ENCODE assay signal across 10 cellular contexts in the genomic region with DNA sequence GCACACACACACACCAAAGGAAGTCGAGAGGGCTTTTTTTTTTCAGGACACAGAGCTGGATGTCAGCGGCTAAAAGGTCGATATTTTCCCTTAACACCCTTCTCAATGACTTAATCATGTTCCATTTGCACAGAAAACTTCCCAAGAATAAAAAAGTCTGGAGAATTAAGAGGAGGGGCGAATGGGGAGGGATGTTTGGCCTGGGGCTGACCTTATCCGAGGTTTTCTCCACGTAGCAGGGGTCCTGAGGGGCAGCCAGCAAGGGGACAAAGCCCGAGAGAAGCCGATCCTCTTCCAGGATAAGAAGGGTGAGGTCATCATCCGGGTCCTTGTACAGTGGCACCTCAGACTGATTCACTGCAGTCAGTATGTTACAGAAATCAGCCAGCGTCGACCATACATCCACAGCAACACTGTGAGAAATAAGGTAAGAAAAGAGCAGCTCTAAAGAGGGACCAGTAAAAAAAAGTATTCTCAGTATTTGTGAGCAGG.
A peak's percentile ranks its signal among the peaks of the same experiment; 100 is the strongest.
DNase-seq lines count a peak whose midpoint lies in the region; ATAC-seq and TF ChIP-seq lines count a peak whose summit lies in the region.
"Had no signal": no experiment of that assay in that cellular context is flagged by ENCODE, and none has a peak within 500 bp of the region (broad histone marks: within the 10 kb centered on the region; RNA-seq: fewer than 3 reads in every experiment).

No MANE protein-coding gene starts in this region.

- H2AFZ ChIP-seq in GM23248 = 0 out of 2 replicates have a peak overlapping the region, but pooled peaks have one; percentile 8

- no peaks in the 10 kb centered on the region for H4K20me1 ChIP-seq in GM23248 (ENCODE audit: insufficient read depth)

- H3K9me2 ChIP-seq in GM23248 (ENCODE audit: insufficient read depth) = no peaks in the 10 kb centered on the region

- ATAC-seq in sciatic nerve = peak; percentile 1
- no peak for ATAC-seq in HG03045 (IDR thresholded peaks at IDR 0.05; ENCODE audit: unreplicated experiment)
- ATAC-seq in HG02678 (IDR thresholded peaks at IDR 0.05; ENCODE audit: unreplicated experiment) = no peak

- H3K27me3 ChIP-seq in GM23248 (replicated peaks; ENCODE audit: insufficient read depth) = no peaks in the 10 kb centered on the region
- H3K27me3 ChIP-seq in right atrium auricular region = no peaks in the 10 kb centered on the region

- no peak for TF ChIP-seq CTCF in right atrium auricular region (IDR thresholded peaks at IDR 0.05)

- no peaks in the 10 kb centered on the region for H3K9me3 ChIP-seq in GM23248 (ENCODE audit: low read depth)
- no peaks in the 10 kb centered on the region for H3K9me3 ChIP-seq in right atrium auricular region

- H3K9ac ChIP-seq in GM23248 = peak overlapping the region; percentile 91

- in situ Hi-C loops in GM23248 (cut with MboI) = no loop called here

- peaks cover 50% of the 10 kb centered on the region for H3F3A ChIP-seq in GM23248 (ENCODE audit: insufficient read depth)

- peak; percentile 93 for DNase-seq in GM23248
- DNase-seq in amniotic epithelial cell (ENCODE audit: low read depth) = peak; percentile 88
- no peak for DNase-seq in right atrium auricular region (ENCODE audit: low spot score)
- no peak for DNase-seq in sciatic nerve (ENCODE audit: low spot score)
- no peak for DNase-seq in activated CD4-positive, alpha-beta T cell treated with anti-CD3 and anti-CD28 coated beads, Interleukin-2, amount 50 U/mL, for 1 hour
- no peak for DNase-seq in NCI-H748 treated with DMSO at 0.1 percent for 48 hours (lab: John Stamatoyannopoulos, UW)
- DNase-seq: DMS79, T-helper 9 cell had no signal

- H3K36me3 ChIP-seq in GM23248 (ENCODE audit: low read depth) (0 out of 2 replicates have a peak, but pooled peaks cover 7% of the 10 kb centered on the region), right atrium auricular region (peaks cover 10% of the 10 kb centered on the region)

- peaks cover 20% of the 10 kb centered on the region; the same call in 1 of the 2 replicates for H3K79me2 ChIP-seq in GM23248 (ENCODE audit: insufficient read depth)

- peak overlapping the region; percentile 99 for H3K27ac ChIP-seq in GM23248
- peak overlapping the region; percentile 83 to 91 for H3K27ac ChIP-seq in right atrium auricular region

- peak overlapping the region; percentile 59 for H3K4me3 ChIP-seq in GM23248
- peak overlapping the region in 1 of 2 donors; percentile 23 for H3K4me3 ChIP-seq in right atrium auricular region

- H3K4me1 ChIP-seq in GM23248 (ENCODE audit: insufficient read depth) (peaks cover 55% of the 10 kb centered on the region), right atrium auricular region (peaks cover 0 to 68% of the 10 kb centered on the region in 2 donors)

- whole genome bisulfite sequencing in GM23248 (ENCODE audit: low coverage in 1 of 2, low lambda C conversion rate in 2 of 2, missing lambda C conversion rate in 2 of 2), 2 experiments = 0 to 2% methylated on average over 11 of the region's 11 CpGs

- H3K4me2 ChIP-seq in GM23248 (ENCODE audit: unreplicated experiment) = peak overlapping the region; percentile 84

- intact Hi-C loops in sciatic nerve (cut with DNase I) = no loop called here

Comparison
In these comparisons a context has a peak if more than half of its experiments do, and no peak if none do; other contexts are left out.
1. DNase-seq: peak in GM23248 (single experiment) and amniotic epithelial cell (single experiment); none in right atrium auricular region (single experiment), sciatic nerve (single experiment), activated CD4-positive, alpha-beta T cell treated with anti-CD3 and anti-CD28 coated beads, Interleukin-2, amount 50 U/mL, for 1 hour (single experiment) and NCI-H748 treated with DMSO at 0.1 percent for 48 hours (single experiment).